4 cellular contexts compared by ENCODE assay signal in genomic region chr3:82054849-82055248, GRCh38.
"Had no signal": no experiment of that assay in that cellular context is flagged by ENCODE, and none has a peak within 500 bp of the region (broad histone marks: within the 10 kb centered on the region; RNA-seq: fewer than 3 reads in every experiment).

No MANE protein-coding gene starts in this region.

- H3K27ac ChIP-seq: GM23248 had no signal

- DNase-seq: GM23248, GOT3, H7, IMR-90 had no signal
